ENCODE assay signal across 16 cellular contexts in the genomic region with DNA sequence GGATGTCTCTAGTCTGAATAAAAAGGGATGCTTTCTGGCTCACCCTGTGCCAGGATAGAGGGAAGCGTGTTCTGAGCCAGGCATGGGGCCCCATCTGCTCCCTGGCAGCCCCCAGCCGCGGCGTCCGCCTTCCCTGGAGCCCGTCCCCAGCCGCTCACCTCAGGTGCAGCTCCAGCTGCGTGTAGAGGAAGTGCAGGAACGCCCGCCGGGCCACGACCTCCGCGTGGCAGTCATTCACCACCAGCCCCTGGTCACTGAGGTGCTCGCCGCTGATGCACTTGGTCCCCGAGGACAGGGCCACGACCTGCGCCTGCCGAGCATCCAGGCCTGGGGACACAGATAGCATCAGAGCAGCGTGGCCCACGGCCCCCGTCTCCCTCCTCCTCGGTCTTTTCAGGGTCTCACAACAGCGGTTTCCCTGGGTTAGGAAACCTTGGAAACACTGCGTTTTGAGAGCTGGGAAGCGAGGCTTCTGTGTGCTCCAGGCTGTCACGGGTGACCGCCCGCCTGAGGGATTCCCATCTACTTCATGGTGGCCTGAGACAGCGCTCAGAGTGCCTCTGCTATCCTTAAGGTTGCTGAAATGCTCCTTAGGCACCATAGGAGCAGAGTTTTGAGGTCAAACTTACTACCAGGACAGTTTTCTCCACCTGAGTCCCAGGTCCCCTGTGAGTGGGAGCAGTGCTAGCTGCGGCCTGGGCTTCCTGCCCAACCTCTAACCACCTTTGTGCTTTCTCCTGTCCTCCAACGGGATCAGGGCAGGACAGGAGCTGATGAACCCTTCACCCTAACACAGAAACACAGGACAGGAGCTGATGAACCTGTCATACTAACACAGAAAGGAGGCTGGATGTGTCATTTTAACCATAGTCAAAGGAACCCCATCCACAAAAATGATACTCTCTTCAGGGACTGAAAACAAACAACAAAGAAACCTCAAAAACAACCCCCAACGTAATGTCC.
"Had no signal": no experiment of that assay in that cellular context is flagged by ENCODE, and none has a peak within 500 bp of the region (broad histone marks: within the 10 kb centered on the region; RNA-seq: fewer than 3 reads in every experiment).

No MANE protein-coding gene starts in this region.

- ATAC-seq: mucosa of descending colon, natural killer cell had no signal

- H3K27ac Mint-ChIP-seq: activated naive CD4-positive, alpha-beta T cell treated with anti-CD3 and anti-CD28 coated beads, Interleukin-2, amount 10 ng/mL, durations not matched to agents 7 days and 5 days; activated T-helper 2 cell treated with anti-CD3 and anti-CD28 coated beads, Interferon-gamma antibody, Interleukin-2, Interleukin-4, amounts not matched to agents 10 μg/mL and 5 μg/mL and 100 μg/mL, durations not matched to agents 14 hours and 24 hours and 36 hours; dendritic cell treated with granulocyte-macrophage colony-stimulating factor and Interleukin-4, amounts not matched to agents 40 ng/mL and 50 ng/mL, for 4 days; endodermal cell; natural killer cell had no signal

- H3K36me3 Mint-ChIP-seq: natural killer cell had no signal

- H3K4me3 ChIP-seq: adrenal gland, lung, mucosa of descending colon, ovary had no signal

- H3K36me3 ChIP-seq: adrenal gland, ovary had no signal

- H3K4me3 Mint-ChIP-seq: activated naive CD4-positive, alpha-beta T cell treated with anti-CD3 and anti-CD28 coated beads, Interleukin-2, amount 10 ng/mL, durations not matched to agents 7 days and 5 days; dendritic cell treated with granulocyte-macrophage colony-stimulating factor and Interleukin-4, amounts not matched to agents 40 ng/mL and 50 ng/mL, for 4 days; endodermal cell; natural killer cell had no signal

- DNase-seq: activated CD4-positive, CD25-positive, alpha-beta regulatory T cell; activated naive CD4-positive, alpha-beta T cell treated with anti-CD3 and anti-CD28 coated beads, Interleukin-2, amount 10 ng/mL, durations not matched to agents 7 days and 5 days; adrenal gland; endodermal cell; hippocampal formation; kidney glomerular epithelial cell; mucosa of descending colon; natural killer cell; ovary; retina; T-helper 2 cell; trophoblast cell had no signal

- H3K27me3 ChIP-seq: ovary had no signal

- H3K9me3 ChIP-seq: adrenal gland, mucosa of descending colon, ovary had no signal

- H3K9me3 Mint-ChIP-seq: activated naive CD4-positive, alpha-beta T cell treated with anti-CD3 and anti-CD28 coated beads, Interleukin-2, amount 10 ng/mL, durations not matched to agents 7 days and 5 days; dendritic cell treated with granulocyte-macrophage colony-stimulating factor and Interleukin-4, amounts not matched to agents 40 ng/mL and 50 ng/mL, for 4 days; natural killer cell had no signal

- H3K27ac ChIP-seq: adrenal gland, ovary had no signal

- FAIRE-seq: TTC549 had no signal

- H3K4me1 ChIP-seq: adrenal gland had no signal
